In genomic region chr2:153477096-153477555, GRCh38 we compare ENCODE assay signal across 8 cellular contexts. TPM values are rescaled to one million over a fixed set of nuclear protein-coding genes. Genes with fewer than 3 reads are reported as not detected.
A peak's percentile ranks its signal among the peaks of the same experiment; 100 is the strongest.
DNase-seq lines count a peak whose midpoint lies in the region; ATAC-seq and TF ChIP-seq lines count a peak whose summit lies in the region.

No MANE protein-coding gene starts in this region.

- no peaks in the 10 kb centered on the region for H3K36me3 ChIP-seq in left ventricle myocardium inferior

- no peaks in the 10 kb centered on the region for H3K36me3 Mint-ChIP-seq in stimulated activated effector memory CD8-positive, alpha-beta T cell treated with anti-CD3 and anti-CD28 coated beads, Interleukin-12 subunit alpha, Interleukin-12 subunit beta, amount 100 ng/mL, for 72 hours

- DNase-seq in NCI-H524 (lab: John Stamatoyannopoulos, UW) (peak; percentile 29 to 76), NCI-H524 treated with DMSO at 0.1 percent for 48 hours (lab: John Stamatoyannopoulos, UW) (no peak), NCI-H69 (lab: John Stamatoyannopoulos, UW) (peak; percentile 94), left ventricle myocardium inferior (no peak), activated gamma-delta T cell treated with Interleukin-2 at 50 U/mL for 16 hours (no peak)
- no peak for DNase-seq in stimulated activated effector memory CD8-positive, alpha-beta T cell treated with anti-CD3 and anti-CD28 coated beads, Interleukin-12 subunit alpha, Interleukin-12 subunit beta, amount 100 ng/mL, for 72 hours (ENCODE audit: low spot score in 2 of 2)
- no peak for DNase-seq in activated naive CD4-positive, alpha-beta T cell (lab: John Stamatoyannopoulos, UW)
- no peak for DNase-seq in NK-92 treated with Interleukin-12 subunit alpha and Interleukin-12 subunit beta, amount 100 ng/mL, for 24 hours (lab: John Stamatoyannopoulos, UW)

- H3K4me3 Mint-ChIP-seq in stimulated activated effector memory CD8-positive, alpha-beta T cell treated with anti-CD3 and anti-CD28 coated beads, Interleukin-12 subunit alpha, Interleukin-12 subunit beta, amount 100 ng/mL, for 72 hours, result peak overlapping the region; percentile 30

- no peak overlapping the region for H3K27ac ChIP-seq in left ventricle myocardium inferior (replicated peaks)

- H3K9me3 ChIP-seq in left ventricle myocardium inferior (replicated peaks), result no peaks in the 10 kb centered on the region

- H3K4me3 ChIP-seq in left ventricle myocardium inferior, result peak overlapping the region; percentile 68

- TF ChIP-seq CTCF in left ventricle myocardium inferior (IDR thresholded peaks at IDR 0.05; ENCODE audit: borderline replicate concordance), result no peak

- intact Hi-C loops in left ventricle myocardium inferior (cut with micrococcal nuclease), result no loop called here

- H3K27ac Mint-ChIP-seq in stimulated activated effector memory CD8-positive, alpha-beta T cell treated with anti-CD3 and anti-CD28 coated beads, Interleukin-12 subunit alpha, Interleukin-12 subunit beta, amount 100 ng/mL, for 72 hours, result no peak overlapping the region

- H3K4me1 ChIP-seq in left ventricle myocardium inferior, result peaks cover 28% of the 10 kb centered on the region

- H3K4me1 Mint-ChIP-seq in stimulated activated effector memory CD8-positive, alpha-beta T cell treated with anti-CD3 and anti-CD28 coated beads, Interleukin-12 subunit alpha, Interleukin-12 subunit beta, amount 100 ng/mL, for 72 hours, result peaks cover 13% of the 10 kb centered on the region

- H3K27me3 ChIP-seq in left ventricle myocardium inferior (ENCODE audit: low read depth), result peaks cover 99% of the 10 kb centered on the region

- ATAC-seq in stimulated activated effector memory CD8-positive, alpha-beta T cell treated with anti-CD3 and anti-CD28 coated beads, Interleukin-12 subunit alpha, Interleukin-12 subunit beta, amount 100 ng/mL, for 72 hours, result no peak

- H3K9me3 Mint-ChIP-seq in stimulated activated effector memory CD8-positive, alpha-beta T cell treated with anti-CD3 and anti-CD28 coated beads, Interleukin-12 subunit alpha, Interleukin-12 subunit beta, amount 100 ng/mL, for 72 hours, result no peaks in the 10 kb centered on the region

RNA-seq across cellular contexts. Expression of gene RPRM, which starts 1.4 kb away (rescaled TPM):
- not detected for total RNA-seq in left ventricle myocardium inferior

Comparison
In these comparisons a context has a peak if more than half of its experiments do, and no peak if none do; other contexts are left out.
1. DNase-seq: peak in NCI-H524 (2 of 2) and NCI-H69 (single experiment); none in NCI-H524 treated with DMSO at 0.1 percent for 48 hours (single experiment), left ventricle myocardium inferior (single experiment), stimulated activated effector memory CD8-positive, alpha-beta T cell treated with anti-CD3 and anti-CD28 coated beads, Interleukin-12 subunit alpha, Interleukin-12 subunit beta, amount 100 ng/mL, for 72 hours (0 of 2), activated naive CD4-positive, alpha-beta T cell (0 of 4), NK-92 treated with Interleukin-12 subunit alpha and Interleukin-12 subunit beta, amount 100 ng/mL, for 24 hours (single experiment) and activated gamma-delta T cell treated with Interleukin-2 at 50 U/mL for 16 hours (single experiment).